ENCODE assay signal across 37 cellular contexts in the genomic region with DNA sequence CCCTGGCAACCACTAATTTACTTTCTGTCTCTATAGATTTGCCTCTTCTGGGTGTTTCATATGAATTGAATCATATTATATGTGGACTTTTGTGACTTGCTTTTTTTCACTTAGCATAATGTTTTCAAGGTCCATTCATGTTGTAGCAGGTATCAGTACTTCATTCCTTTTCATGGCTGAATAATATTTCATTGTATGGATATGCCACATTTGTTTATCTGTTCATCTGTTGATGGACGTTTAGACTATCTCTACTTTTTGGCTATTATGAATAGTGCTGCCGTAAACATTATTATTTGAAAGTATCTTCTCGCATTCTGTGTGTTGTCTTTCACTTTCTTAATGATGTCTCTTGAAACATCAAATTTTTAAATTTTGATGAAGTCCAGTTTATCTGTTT. TPM values are rescaled to one million over a fixed set of nuclear protein-coding genes. Genes with fewer than 3 reads are reported as not detected.
"Had no signal": no experiment of that assay in that cellular context is flagged by ENCODE, and none has a peak within 500 bp of the region (broad histone marks: within the 10 kb centered on the region; RNA-seq: fewer than 3 reads in every experiment).

No MANE protein-coding gene starts in this region.

- H3K36me3 Mint-ChIP-seq: T-cell had no signal

- H3K27me3 Mint-ChIP-seq: T-cell had no signal

- FAIRE-seq: RCC 7860 had no signal

- H3K4me2 ChIP-seq: KMS-11, PC-9 had no signal

- H3K27ac ChIP-seq: KMS-11, PC-9, RWPE1, SJCRH30, SK-N-MC had no signal

- ATAC-seq: Panc1, Right ventricle myocardium inferior, T-cell had no signal

- H2AFZ ChIP-seq: PC-9 had no signal

- H3K9me3 ChIP-seq: MG63, SJCRH30 had no signal

- H3K27ac Mint-ChIP-seq: T-cell had no signal

- H3K4me3 ChIP-seq: MG63, PC-9, SJCRH30, SK-N-MC had no signal

- H3K27me3 ChIP-seq: MG63, SJCRH30 had no signal

- DNase-seq: Karpas-422, KBM-7, MG63, NCI-H1048, NCI-H1092 treated with DMSO at 0.1 percent for 48 hours, NCI-H1105 treated with DMSO at 0.1 percent for 48 hours, NCI-H1417, NCI-H1436, NCI-H146, NCI-H1694, NCI-H187, NCI-H1930, NCI-H2029 treated with DMSO at 0.1 percent for 48 hours, NCI-H2081 treated with DMSO at 0.1 percent for 48 hours, NCI-H2107, NCI-H2171, NCI-H2227 treated with DMSO at 0.1 percent for 48 hours, NCI-H446 treated with DMSO at 0.1 percent for 48 hours, NCI-H510A, NCI-H524, NCI-H526, NCI-H69, NCI-H748 treated with DMSO at 0.1 percent for 48 hours, NCI-H82, PC-9, SHP77, SIG-M5, SJCRH30, T-cell had no signal

- H3K9ac ChIP-seq: KMS-11 had no signal

- H3K4me3 Mint-ChIP-seq: T-cell had no signal

RNA-seq across cellular contexts. Expression of gene CD101, which starts 32.8 kb away (rescaled TPM):
- total RNA-seq: OCI-LY7, SK-MEL-5 had no signal

RNA-seq across cellular contexts. Expression of gene PTGFRN, which starts 59.0 kb away (rescaled TPM):
- total RNA-seq: OCI-LY7 had no signal
